ENCODE assay signal across 18 cellular contexts in the genomic region with DNA sequence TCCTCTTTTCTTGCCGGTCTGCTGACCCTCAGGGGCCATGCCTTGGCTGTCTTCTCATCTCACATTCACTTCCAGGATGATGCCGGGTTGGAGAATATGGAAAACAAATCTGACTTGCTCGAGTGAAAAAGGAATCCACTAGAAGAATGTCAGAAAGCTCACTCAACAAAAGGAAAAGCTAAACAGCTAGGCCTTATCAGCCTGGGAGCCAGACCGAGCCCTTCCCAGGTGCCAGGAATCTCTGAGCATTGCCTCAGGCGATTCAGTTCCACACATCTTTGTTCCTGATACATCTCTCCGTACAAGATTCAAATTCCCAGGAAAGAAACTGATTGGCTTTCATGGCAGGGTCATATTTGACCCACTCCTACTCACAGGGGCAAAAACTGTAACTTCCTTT. TPM values are rescaled to one million over a fixed set of nuclear protein-coding genes. Genes with fewer than 3 reads are reported as not detected.
A peak's percentile ranks its signal among the peaks of the same experiment; 100 is the strongest.
DNase-seq lines count a peak whose midpoint lies in the region; ATAC-seq and TF ChIP-seq lines count a peak whose summit lies in the region.
"Had no signal": no experiment of that assay in that cellular context is flagged by ENCODE, and none has a peak within 500 bp of the region (broad histone marks: within the 10 kb centered on the region; RNA-seq: fewer than 3 reads in every experiment).

No MANE protein-coding gene starts in this region.

- peak overlapping the region; percentile 5 for H3K4me3 Mint-ChIP-seq in activated naive CD4-positive, alpha-beta T cell treated with anti-CD3 and anti-CD28 coated beads, Interleukin-2, amount 10 ng/mL, durations not matched to agents 7 days and 5 days
- no peak overlapping the region for H3K4me3 Mint-ChIP-seq in endodermal cell
- no peak overlapping the region for H3K4me3 Mint-ChIP-seq in stimulated activated memory B cell treated with anti-CD40 and anti-IgM and Interleukin-4, amounts not matched to agents 10 μg/mL and 1 μg/mL and 100 μg/mL, for 72 hours
- H3K4me3 Mint-ChIP-seq: stimulated activated naive B cell treated with anti-CD40 and anti-IgM and Interleukin-4, amounts not matched to agents 10 μg/mL and 1 μg/mL and 100 μg/mL, for 72 hours had no signal

- no peak for TF ChIP-seq CTCF in endodermal cell (conservative IDR thresholded peaks at IDR 0.05)

- H3K9me3 ChIP-seq in NT2/D1 (ENCODE audit: insufficient read depth, low read length) (no peaks in the 10 kb centered on the region), endodermal cell (ENCODE audit: control insufficient read depth, low read length) (no peaks in the 10 kb centered on the region)
- H3K9me3 ChIP-seq: breast epithelium, SK-N-SH had no signal

- H3K27me3 Mint-ChIP-seq in activated naive CD4-positive, alpha-beta T cell treated with anti-CD3 and anti-CD28 coated beads, Interleukin-2, amount 10 ng/mL, durations not matched to agents 7 days and 5 days = no peaks in the 10 kb centered on the region
- no peaks in the 10 kb centered on the region for H3K27me3 Mint-ChIP-seq in endodermal cell (ENCODE audit: insufficient read depth)
- no peaks in the 10 kb centered on the region for H3K27me3 Mint-ChIP-seq in stimulated activated memory B cell treated with anti-CD40 and anti-IgM and Interleukin-4, amounts not matched to agents 10 μg/mL and 1 μg/mL and 100 μg/mL, for 72 hours
- H3K27me3 Mint-ChIP-seq: stimulated activated naive B cell treated with anti-CD40 and anti-IgM and Interleukin-4, amounts not matched to agents 10 μg/mL and 1 μg/mL and 100 μg/mL, for 72 hours had no signal

- H3K4me3 ChIP-seq in NT2/D1 (ENCODE audit: insufficient read length, low read depth) (no peak overlapping the region), endodermal cell (ENCODE audit: low read length) (no peak overlapping the region)
- H3K4me3 ChIP-seq: breast epithelium, smooth muscle cell had no signal

- H3K4me1 Mint-ChIP-seq in activated naive CD4-positive, alpha-beta T cell treated with anti-CD3 and anti-CD28 coated beads, Interleukin-2, amount 10 ng/mL, durations not matched to agents 7 days and 5 days = peaks cover 58% of the 10 kb centered on the region
- H3K4me1 Mint-ChIP-seq in endodermal cell = peaks cover 16% of the 10 kb centered on the region
- peaks cover 37% of the 10 kb centered on the region for H3K4me1 Mint-ChIP-seq in stimulated activated memory B cell treated with anti-CD40 and anti-IgM and Interleukin-4, amounts not matched to agents 10 μg/mL and 1 μg/mL and 100 μg/mL, for 72 hours

- ATAC-seq in stimulated activated memory B cell treated with anti-CD40 and anti-IgM and Interleukin-4, amounts not matched to agents 10 μg/mL and 1 μg/mL and 100 μg/mL, for 72 hours = no peak
- no peak for ATAC-seq in GM21528 (IDR thresholded peaks at IDR 0.05; ENCODE audit: low FRiP score, unreplicated experiment)
- ATAC-seq: PC-3; stimulated activated naive B cell treated with anti-CD40 and anti-IgM and Interleukin-4, amounts not matched to agents 10 μg/mL and 1 μg/mL and 100 μg/mL, for 72 hours had no signal

- no peaks in the 10 kb centered on the region for H3K9me3 Mint-ChIP-seq in activated naive CD4-positive, alpha-beta T cell treated with anti-CD3 and anti-CD28 coated beads, Interleukin-2, amount 10 ng/mL, durations not matched to agents 7 days and 5 days
- no peaks in the 10 kb centered on the region for H3K9me3 Mint-ChIP-seq in endodermal cell
- no peaks in the 10 kb centered on the region for H3K9me3 Mint-ChIP-seq in stimulated activated memory B cell treated with anti-CD40 and anti-IgM and Interleukin-4, amounts not matched to agents 10 μg/mL and 1 μg/mL and 100 μg/mL, for 72 hours
- H3K9me3 Mint-ChIP-seq: stimulated activated naive B cell treated with anti-CD40 and anti-IgM and Interleukin-4, amounts not matched to agents 10 μg/mL and 1 μg/mL and 100 μg/mL, for 72 hours had no signal

- CTCF ChIA-PET in activated naive CD4-positive, alpha-beta T cell treated with anti-CD3 and anti-CD28 coated beads, Interleukin-2, amount 10 ng/mL, durations not matched to agents 7 days and 5 days (lab: Charles Lee) = interaction anchor here (4.7 to 9.1 kb wide), 2 partner anchors 95 to 164 kb away, joined by 100 to 351 read pairs; partner anchors contain the start of gene FITM2

- 61 to 70% methylated on average over 4 to 6 of the region's 6 CpGs for WGBS in endodermal cell (ENCODE audit: insufficient coverage in 1 of 2, insufficient read length in 1 of 2), 2 experiments

- H3K27me3 ChIP-seq in NT2/D1 (ENCODE audit: insufficient read depth, insufficient read length) (no peaks in the 10 kb centered on the region), endodermal cell (ENCODE audit: control insufficient read depth, insufficient read depth, low read length, poor library complexity, severe bottlenecking) (no peaks in the 10 kb centered on the region)
- H3K27me3 ChIP-seq: breast epithelium had no signal

- no peak overlapping the region for H3K27ac ChIP-seq in endodermal cell (ENCODE audit: low read depth, low read length)
- H3K27ac ChIP-seq: breast epithelium had no signal

- H3K9ac ChIP-seq in NT2/D1 (ENCODE audit: insufficient read length, low read depth) (peak overlapping the region; percentile 27), endodermal cell (ENCODE audit: extremely low read depth, low read length, poor library complexity, severe bottlenecking) (peak overlapping the region; percentile 54)
- H3K9ac ChIP-seq: SK-N-SH had no signal

- peaks cover 3% of the 10 kb centered on the region for H3K4me1 ChIP-seq in NT2/D1 (ENCODE audit: insufficient read depth, insufficient read length)
- H3K4me1 ChIP-seq in endodermal cell (ENCODE audit: control insufficient read depth, insufficient read depth, low read length) = peaks cover 9% of the 10 kb centered on the region
- H3K4me1 ChIP-seq: breast epithelium had no signal

- H3K27ac Mint-ChIP-seq in activated naive CD4-positive, alpha-beta T cell treated with anti-CD3 and anti-CD28 coated beads, Interleukin-2, amount 10 ng/mL, durations not matched to agents 7 days and 5 days = peak overlapping the region; percentile 89
- H3K27ac Mint-ChIP-seq in endodermal cell = peak overlapping the region; percentile 93
- peak overlapping the region; percentile 20 for H3K27ac Mint-ChIP-seq in stimulated activated memory B cell treated with anti-CD40 and anti-IgM and Interleukin-4, amounts not matched to agents 10 μg/mL and 1 μg/mL and 100 μg/mL, for 72 hours

- peaks cover 9% of the 10 kb centered on the region for H3K36me3 ChIP-seq in NT2/D1 (ENCODE audit: insufficient read depth, insufficient read length, low read length)
- H3K36me3 ChIP-seq in endodermal cell (ENCODE audit: control insufficient read depth, insufficient read depth, low read length) = no peaks in the 10 kb centered on the region
- H3K36me3 ChIP-seq: breast epithelium had no signal

- H3K36me3 Mint-ChIP-seq in activated naive CD4-positive, alpha-beta T cell treated with anti-CD3 and anti-CD28 coated beads, Interleukin-2, amount 10 ng/mL, durations not matched to agents 7 days and 5 days = peaks cover 5% of the 10 kb centered on the region
- H3K36me3 Mint-ChIP-seq in endodermal cell (ENCODE audit: low read depth) = no peaks in the 10 kb centered on the region
- H3K36me3 Mint-ChIP-seq in stimulated activated memory B cell treated with anti-CD40 and anti-IgM and Interleukin-4, amounts not matched to agents 10 μg/mL and 1 μg/mL and 100 μg/mL, for 72 hours = peaks cover 29% of the 10 kb centered on the region

- no peak for DNase-seq in activated naive CD4-positive, alpha-beta T cell treated with anti-CD3 and anti-CD28 coated beads, Interleukin-2, amount 10 ng/mL, durations not matched to agents 7 days and 5 days
- no peak for DNase-seq in activated naive CD4-positive, alpha-beta T cell (lab: John Stamatoyannopoulos, UW)
- DNase-seq in NT2/D1 (ENCODE audit: low read depth, low spot score) = no peak
- no peak for DNase-seq in endodermal cell
- DNase-seq in KG1 (lab: John Stamatoyannopoulos, UW) = no peak
- no peak for DNase-seq in NCI-H1930 (lab: John Stamatoyannopoulos, UW)
- DNase-seq: activated gamma-delta T cell; midbrain; NCI-H69; PC-3; SK-N-SH; stimulated activated naive B cell treated with anti-CD40 and anti-IgM and Interleukin-4, amounts not matched to agents 10 μg/mL and 1 μg/mL and 100 μg/mL, for 72 hours had no signal

RNA-seq across cellular contexts. Expression of gene OSER1, which starts 9.2 kb away (rescaled TPM):
- 10 to 100 TPM; 34.2 to 38.7 TPM for total RNA-seq in endodermal cell
- polyA plus RNA-seq in endodermal cell (2013, experiment 1 of 2) = 41.1 TPM
- polyA plus RNA-seq in endodermal cell (2013, experiment 2 of 2) = 40.1 TPM

RNA-seq across cellular contexts. Expression of gene GDAP1L1, which starts 27.3 kb away (rescaled TPM):
- 1 to 10 TPM in 1 of 2 donors, not detected in 1; 1.9 TPM for total RNA-seq in endodermal cell
- polyA plus RNA-seq in endodermal cell (2013, experiment 1 of 2) = 14.1 TPM
- 13.1 TPM for polyA plus RNA-seq in endodermal cell (2013, experiment 2 of 2)
- total RNA-seq: breast epithelium, PC-3, smooth muscle cell had no signal
- polyA plus RNA-seq: AG04450, keratinocyte, smooth muscle cell had no signal

RNA-seq across cellular contexts. Expression of gene JPH2, which starts 32.8 kb away (rescaled TPM):
- 1 to 10 TPM in 1 of 2 donors, under 1 TPM in 1; 0.86 to 1.0 TPM for total RNA-seq in endodermal cell
- polyA plus RNA-seq in endodermal cell (2013, experiment 1 of 2) = 2.0 TPM
- 2.2 TPM for polyA plus RNA-seq in endodermal cell (2013, experiment 2 of 2)

Comparison
In these comparisons a context has a peak if more than half of its experiments do, and no peak if none do; other contexts are left out.
1. H3K27ac Mint-ChIP-seq: peak in every context shown above with its lines; median percentile 93 in endodermal cell; 89 in activated naive CD4-positive, alpha-beta T cell treated with anti-CD3 and anti-CD28 coated beads, Interleukin-2, amount 10 ng/mL, durations not matched to agents 7 days and 5 days; 20 in stimulated activated memory B cell treated with anti-CD40 and anti-IgM and Interleukin-4, amounts not matched to agents 10 μg/mL and 1 μg/mL and 100 μg/mL, for 72 hours.